8 cellular contexts compared by ENCODE assay signal in genomic region chr4:4524364-4524763, GRCh38. TPM values are rescaled to one million over a fixed set of nuclear protein-coding genes. Genes with fewer than 3 reads are reported as not detected.
DNase-seq lines count a peak whose midpoint lies in the region; ATAC-seq, FAIRE-seq and TF ChIP-seq lines count a peak whose summit lies in the region.

No MANE protein-coding gene starts in this region.

- H3K4me3 Mint-ChIP-seq in activated T-helper 17 cell treated with anti-CD3 and anti-CD28 coated beads, Interleukin-2, amount 50 U/mL, for 72 hours, result peak overlapping the region; percentile 71

- peak overlapping the region; percentile 84 for H3K27ac Mint-ChIP-seq in activated T-helper 17 cell treated with anti-CD3 and anti-CD28 coated beads, Interleukin-2, amount 50 U/mL, for 72 hours

- no peak for FAIRE-seq in pancreas (lab: Jason Lieb, UNC)

- peaks cover 32% of the 10 kb centered on the region for H3K4me1 Mint-ChIP-seq in activated T-helper 17 cell treated with anti-CD3 and anti-CD28 coated beads, Interleukin-2, amount 50 U/mL, for 72 hours

- no peaks in the 10 kb centered on the region for H3K9me3 Mint-ChIP-seq in activated T-helper 17 cell treated with anti-CD3 and anti-CD28 coated beads, Interleukin-2, amount 50 U/mL, for 72 hours

- no peaks in the 10 kb centered on the region for H3K27me3 Mint-ChIP-seq in activated T-helper 17 cell treated with anti-CD3 and anti-CD28 coated beads, Interleukin-2, amount 50 U/mL, for 72 hours

- H3K4me1 ChIP-seq in pancreas (peaks cover 0 to 7% (median 6%) of the 10 kb centered on the region in 3 donors), ascending aorta (no peaks in the 10 kb centered on the region), psoas muscle (peaks cover 11% of the 10 kb centered on the region)

- intact Hi-C loops in pancreas (cut with DNase I) (no loop called here), ascending aorta (cut with DNase I) (no loop called here), psoas muscle (cut with DNase I) (no loop called here)

- 79 to 82% methylated on average over 4 of the region's 4 CpGs for WGBS in pancreas, 2 donors
- WGBS in psoas muscle, 3 donors, result 90 to 94% (median 93%) methylated on average over 4 of the region's 4 CpGs

- H3K9me3 ChIP-seq in pancreas, result no peaks in the 10 kb centered on the region
- H3K9me3 ChIP-seq in ascending aorta, result no peaks in the 10 kb centered on the region
- no peaks in the 10 kb centered on the region for H3K9me3 ChIP-seq in psoas muscle

- no peak overlapping the region for H3K27ac ChIP-seq in pancreas
- no peak overlapping the region for H3K27ac ChIP-seq in ascending aorta
- H3K27ac ChIP-seq in psoas muscle, result no peak overlapping the region

- peaks cover 11% of the 10 kb centered on the region for H3K36me3 Mint-ChIP-seq in activated T-helper 17 cell treated with anti-CD3 and anti-CD28 coated beads, Interleukin-2, amount 50 U/mL, for 72 hours (ENCODE audit: low read depth)

- H3K36me3 ChIP-seq in pancreas, result no peaks in the 10 kb centered on the region
- no peaks in the 10 kb centered on the region for H3K36me3 ChIP-seq in ascending aorta
- peaks cover 0 to 3% of the 10 kb centered on the region in 2 donors for H3K36me3 ChIP-seq in psoas muscle (ENCODE audit: insufficient read depth in 1 of 2, low read depth in 1 of 2)

- no peak overlapping the region for H3K4me3 ChIP-seq in pancreas
- no peak overlapping the region for H3K4me3 ChIP-seq in ascending aorta
- no peak overlapping the region for H3K4me3 ChIP-seq in psoas muscle

- ATAC-seq in GM21381 (IDR thresholded peaks at IDR 0.05; ENCODE audit: unreplicated experiment) (peak; percentile 99), HG03520 (IDR thresholded peaks at IDR 0.05; ENCODE audit: unreplicated experiment) (peak; percentile 99), pancreas (peak in 3 of 4 donors; percentile 50 to 62 (median 62)), psoas muscle (no peak)
- peak; percentile 97 for ATAC-seq in activated T-helper 17 cell treated with anti-CD3 and anti-CD28 coated beads, Interleukin-2, amount 50 U/mL, for 72 hours (replicated peaks)

- H3K27me3 ChIP-seq in pancreas (no peaks in the 10 kb centered on the region), ascending aorta (no peaks in the 10 kb centered on the region), psoas muscle (ENCODE audit: insufficient read depth in 3 of 3, low read length in 2 of 3) (no peaks in the 10 kb centered on the region)

- TF ChIP-seq CTCF in pancreas (IDR thresholded peaks at IDR 0.05), result no peak
- TF ChIP-seq CTCF in ascending aorta (IDR thresholded peaks at IDR 0.05), result no peak
- no peak for TF ChIP-seq CTCF in psoas muscle (IDR thresholded peaks at IDR 0.05)

- DNase-seq in GDM1 (lab: John Stamatoyannopoulos, UW) (peak; percentile 10), pancreas (no peak), ascending aorta (ENCODE audit: low spot score in 2 of 2) (no peak), psoas muscle (no peak), SW480 (ENCODE audit: low spot score) (no peak)

RNA-seq across cellular contexts. Expression of gene STX18, which starts 17.5 kb away (rescaled TPM):
- total RNA-seq in activated T-helper 17 cell treated with anti-CD3 and anti-CD28 coated beads, Interleukin-2, amount 50 U/mL, for 72 hours, result 10 to 100 TPM; 19.1 to 26.9 TPM
- total RNA-seq in pancreas, result 10 to 100 TPM; 13.6 to 26.0 (median 18.1) TPM
- 10 to 100 TPM; 30.0 to 35.9 TPM for polyA plus RNA-seq in pancreas
- total RNA-seq in ascending aorta, result 28.2 TPM
- total RNA-seq in psoas muscle, result 10 to 100 TPM; 12.1 to 21.1 (median 19.4) TPM
- 10 to 100 TPM; 21.7 to 29.7 (median 24.3) TPM for polyA plus RNA-seq in psoas muscle

Comparison
In these comparisons a context has a peak if more than half of its experiments do, and no peak if none do; other contexts are left out.
1. ATAC-seq: peak in GM21381 (single experiment), HG03520 (single experiment), activated T-helper 17 cell treated with anti-CD3 and anti-CD28 coated beads, Interleukin-2, amount 50 U/mL, for 72 hours (single experiment) and pancreas (3 of 4); none in psoas muscle (0 of 4).